22 cellular contexts compared by ENCODE assay signal in genomic region chr14:41037388-41037787, GRCh38.
"Had no signal": no experiment of that assay in that cellular context is flagged by ENCODE, and none has a peak within 500 bp of the region (broad histone marks: within the 10 kb centered on the region; RNA-seq: fewer than 3 reads in every experiment).

No MANE protein-coding gene starts in this region.

- H3K27me3 Mint-ChIP-seq: dendritic cell treated with granulocyte-macrophage colony-stimulating factor and Interleukin-4, amounts not matched to agents 40 ng/mL and 50 ng/mL, for 4 days; effector memory CD8-positive, alpha-beta T cell had no signal

- H3K4me1 Mint-ChIP-seq: endodermal cell had no signal

- DNase-seq: colonic mucosa; cortex of kidney; dermis blood vessel endothelial cell; dorsolateral prefrontal cortex; effector CD4-positive, alpha-beta T cell; effector CD8-positive, alpha-beta T cell; effector memory CD4-positive, alpha-beta T cell; effector memory CD8-positive, alpha-beta T cell; endodermal cell; erythroblast; esophagus squamous epithelium; foreskin fibroblast; foreskin keratinocyte; foreskin melanocyte; glutamatergic neuron; head of caudate nucleus; heart left ventricle; heart right ventricle had no signal

- H3K9me3 Mint-ChIP-seq: dendritic cell treated with granulocyte-macrophage colony-stimulating factor and Interleukin-4, amounts not matched to agents 40 ng/mL and 50 ng/mL, for 4 days; endodermal cell had no signal

- H3K4me3 Mint-ChIP-seq: dendritic cell treated with granulocyte-macrophage colony-stimulating factor and Interleukin-4, amounts not matched to agents 40 ng/mL and 50 ng/mL, for 4 days; effector memory CD8-positive, alpha-beta T cell; endodermal cell had no signal

- ATAC-seq: effector memory CD8-positive, alpha-beta T cell; esophagus mucosa; foreskin keratinocyte; gastrocnemius medialis; gastroesophageal sphincter; heart left ventricle; heart right ventricle had no signal

- H3K27ac Mint-ChIP-seq: dendritic cell treated with granulocyte-macrophage colony-stimulating factor and Interleukin-4, amounts not matched to agents 40 ng/mL and 50 ng/mL, for 4 days; effector memory CD8-positive, alpha-beta T cell; endodermal cell had no signal
